In genomic region chr3:45664558-45664957, GRCh38 we compare ENCODE assay signal across 8 cellular contexts. TPM values are rescaled to one million over a fixed set of nuclear protein-coding genes. Genes with fewer than 3 reads are reported as not detected.
A peak's percentile ranks its signal among the peaks of the same experiment; 100 is the strongest.
DNase-seq lines count a peak whose midpoint lies in the region; ATAC-seq and TF ChIP-seq lines count a peak whose summit lies in the region.

No MANE protein-coding gene starts in this region.

- no peak for TF ChIP-seq CTCF in fibroblast of the aortic adventitia (IDR thresholded peaks at IDR 0.05; ENCODE audit: insufficient read depth, low read length)

- peak overlapping the region; percentile 9 for H3K4me3 ChIP-seq in fibroblast of the aortic adventitia (ENCODE audit: low read depth, low read length)

- peak; percentile 60 to 63 for DNase-seq in activated CD8-positive, alpha-beta memory T cell treated with anti-CD3 and anti-CD28 coated beads for 4 hours (ENCODE audit: low read depth in 2 of 2)
- DNase-seq in fibroblast of the aortic adventitia (ENCODE audit: low read depth) = no peak
- DNase-seq in stimulated activated CD4-positive, alpha-beta T cell treated with anti-CD3 and anti-CD28 coated beads, TNF-alpha, amount 100 ng/mL, for 1 hour (ENCODE audit: low read depth in 3 of 3, low spot score in 1 of 3) = peak; percentile 33 to 50 (median 39)
- DNase-seq in hepatic stellate cell (ENCODE audit: low spot score) = no peak
- no peak for DNase-seq in NCI-H526 (lab: John Stamatoyannopoulos, UW)
- no peak for DNase-seq in NCI-H345 (lab: John Stamatoyannopoulos, UW)

- ATAC-seq in GM19328 (IDR thresholded peaks at IDR 0.05; ENCODE audit: unreplicated experiment) = peak; percentile 76
- ATAC-seq in HG03457 (IDR thresholded peaks at IDR 0.05; ENCODE audit: unreplicated experiment) = peak; percentile 62

RNA-seq across cellular contexts. Expression of gene SACM1L, which starts 24.6 kb away (rescaled TPM):
- 18.5 and 30.7 TPM in 2 replicates for total RNA-seq in fibroblast of the aortic adventitia (ENCODE audit: low replicate concordance)

Comparison
In these comparisons a context has a peak if more than half of its experiments do, and no peak if none do; other contexts are left out.
1. DNase-seq: peak in activated CD8-positive, alpha-beta memory T cell treated with anti-CD3 and anti-CD28 coated beads for 4 hours (2 of 2) and stimulated activated CD4-positive, alpha-beta T cell treated with anti-CD3 and anti-CD28 coated beads, TNF-alpha, amount 100 ng/mL, for 1 hour (3 of 3); none in fibroblast of the aortic adventitia (single experiment), hepatic stellate cell (single experiment), NCI-H526 (0 of 2) and NCI-H345 (single experiment).